ENCODE assay signal across 21 cellular contexts in the genomic region with DNA sequence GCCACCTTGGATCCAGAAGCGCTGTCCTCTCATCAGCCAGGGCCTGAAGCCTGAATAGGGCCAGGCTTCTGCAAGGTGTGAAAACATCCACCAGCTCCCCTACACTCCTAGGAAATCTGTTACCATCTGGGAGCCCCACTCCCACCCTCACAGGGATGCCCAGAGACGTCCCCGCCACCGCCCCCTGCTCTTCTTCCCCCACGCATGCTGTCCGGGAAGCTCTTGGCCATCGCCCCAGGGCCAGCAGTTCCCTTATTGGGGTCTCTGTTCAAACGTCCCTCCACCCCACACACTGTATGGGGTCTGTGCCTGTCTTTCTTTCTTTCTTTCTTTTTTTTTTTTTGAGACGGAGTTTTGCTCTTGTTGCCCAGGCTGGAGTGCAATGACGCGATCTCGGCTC. TPM values are rescaled to one million over a fixed set of nuclear protein-coding genes. Genes with fewer than 3 reads are reported as not detected.
"Had no signal": no experiment of that assay in that cellular context is flagged by ENCODE, and none has a peak within 500 bp of the region (broad histone marks: within the 10 kb centered on the region; RNA-seq: fewer than 3 reads in every experiment).

No MANE protein-coding gene starts in this region.

- H3K36me3 ChIP-seq: brain microvascular endothelial cell had no signal

- H3K27ac Mint-ChIP-seq: activated naive CD4-positive, alpha-beta T cell treated with anti-CD3 and anti-CD28 coated beads, Interleukin-2, amount 50 U/mL, for 24 hours had no signal

- ATAC-seq: foreskin keratinocyte; mucosa of descending colon; natural killer cell treated with Interleukin-12 subunit alpha and Interleukin-12 subunit beta and Interleukin-15 and Interleukin-18, amount 100 ng/mL, for 72 hours; stimulated activated naive CD8-positive, alpha-beta T cell treated with anti-CD3 and anti-CD28 coated beads, Interleukin-15, Interleukin-2, amounts not matched to agents 100 U/mL and 50 U/mL, for 24 hours had no signal

- H3K9me3 ChIP-seq: left ventricle myocardium inferior, mucosa of descending colon, suprapubic skin, upper lobe of left lung had no signal

- H3K4me3 ChIP-seq: left ventricle myocardium inferior, mucosa of descending colon, suprapubic skin had no signal

- H3K27me3 ChIP-seq: brain microvascular endothelial cell, suprapubic skin, upper lobe of left lung had no signal

- DNase-seq: activated CD4-positive, alpha-beta T cell treated with anti-CD3 and anti-CD28 coated beads for 1 hour; activated effector memory CD4-positive, alpha-beta T cell treated with Interleukin-2 at 50 U/mL for 16 hours; activated T-cell treated with anti-CD3 and anti-CD28 coated beads, Interleukin-2, amount 50 U/mL, for 1 hour; anterior cingulate cortex; brain microvascular endothelial cell; effector memory CD4-positive, alpha-beta T cell; foreskin keratinocyte; glutamatergic neuron; hypothalamus; left ventricle myocardium inferior; mucosa of descending colon; occipital lobe; stimulated activated CD4-positive, alpha-beta T cell treated with anti-CD3 and anti-CD28 coated beads, Interleukin-15, amount 100 ng/mL, for 24 hours; stimulated activated CD4-positive, alpha-beta T cell treated with anti-CD3 and anti-CD28 coated beads, Interleukin-4, amount 100 ng/mL, for 1 hour; stimulated activated naive CD8-positive, alpha-beta T cell treated with anti-CD3 and anti-CD28 coated beads, Interleukin-15, Interleukin-2, amounts not matched to agents 100 U/mL and 50 U/mL, for 24 hours had no signal

- H3K9me3 Mint-ChIP-seq: activated naive CD4-positive, alpha-beta T cell treated with anti-CD3 and anti-CD28 coated beads, Interleukin-2, amount 50 U/mL, for 24 hours; natural killer cell treated with Interleukin-12 subunit alpha and Interleukin-12 subunit beta and Interleukin-15 and Interleukin-18, amount 100 ng/mL, for 72 hours had no signal

- H3K4me3 Mint-ChIP-seq: activated naive CD4-positive, alpha-beta T cell treated with anti-CD3 and anti-CD28 coated beads, Interleukin-2, amount 50 U/mL, for 24 hours; natural killer cell treated with Interleukin-12 subunit alpha and Interleukin-12 subunit beta and Interleukin-15 and Interleukin-18, amount 100 ng/mL, for 72 hours had no signal

- H3K36me3 Mint-ChIP-seq: activated naive CD4-positive, alpha-beta T cell treated with anti-CD3 and anti-CD28 coated beads, Interleukin-2, amount 50 U/mL, for 24 hours; natural killer cell treated with Interleukin-12 subunit alpha and Interleukin-12 subunit beta and Interleukin-15 and Interleukin-18, amount 100 ng/mL, for 72 hours had no signal

- H3K27ac ChIP-seq: brain microvascular endothelial cell, foreskin keratinocyte, left ventricle myocardium inferior, suprapubic skin had no signal

- H3K27me3 Mint-ChIP-seq: activated naive CD4-positive, alpha-beta T cell treated with anti-CD3 and anti-CD28 coated beads, Interleukin-2, amount 50 U/mL, for 24 hours; natural killer cell treated with Interleukin-12 subunit alpha and Interleukin-12 subunit beta and Interleukin-15 and Interleukin-18, amount 100 ng/mL, for 72 hours had no signal

RNA-seq across cellular contexts. Expression of gene LKAAEAR1, which starts 8.6 kb away (rescaled TPM):
- total RNA-seq: foreskin keratinocyte; kidney epithelial cell; left ventricle myocardium inferior; mucosa of descending colon; natural killer cell treated with Interleukin-12 subunit alpha and Interleukin-12 subunit beta and Interleukin-15 and Interleukin-18, amount 100 ng/mL, for 72 hours; posterior vena cava; suprapubic skin had no signal

RNA-seq across cellular contexts. Expression of gene SOX18, which starts 26.1 kb away (rescaled TPM):
- total RNA-seq: foreskin keratinocyte; natural killer cell treated with Interleukin-12 subunit alpha and Interleukin-12 subunit beta and Interleukin-15 and Interleukin-18, amount 100 ng/mL, for 72 hours had no signal
